ENCODE assay signal across 1 cellular context in genomic region chr18:69636529-69637301, GRCh38.
TF ChIP-seq lines count a peak whose summit lies in the region.

No MANE protein-coding gene starts in this region.

TF ChIP-seq in GM23338, 12 proteins besides CTCF, POLR2A, EP300 and RAD21 (continued from another document):
- TF ChIP-seq ZNF331 (CRISPR knock-in tag; IDR thresholded peaks at IDR 0.05; ENCODE audit: low read depth) (no peak), EZH2phosphoT487 (IDR thresholded peaks at IDR 0.05; ENCODE audit: unreplicated experiment) (no peak), EZH2 (IDR thresholded peaks at IDR 0.05; ENCODE audit: low read depth, unreplicated experiment) (no peak)
